Comparison of ENCODE assay signal across 7 cellular contexts in the genomic region with DNA sequence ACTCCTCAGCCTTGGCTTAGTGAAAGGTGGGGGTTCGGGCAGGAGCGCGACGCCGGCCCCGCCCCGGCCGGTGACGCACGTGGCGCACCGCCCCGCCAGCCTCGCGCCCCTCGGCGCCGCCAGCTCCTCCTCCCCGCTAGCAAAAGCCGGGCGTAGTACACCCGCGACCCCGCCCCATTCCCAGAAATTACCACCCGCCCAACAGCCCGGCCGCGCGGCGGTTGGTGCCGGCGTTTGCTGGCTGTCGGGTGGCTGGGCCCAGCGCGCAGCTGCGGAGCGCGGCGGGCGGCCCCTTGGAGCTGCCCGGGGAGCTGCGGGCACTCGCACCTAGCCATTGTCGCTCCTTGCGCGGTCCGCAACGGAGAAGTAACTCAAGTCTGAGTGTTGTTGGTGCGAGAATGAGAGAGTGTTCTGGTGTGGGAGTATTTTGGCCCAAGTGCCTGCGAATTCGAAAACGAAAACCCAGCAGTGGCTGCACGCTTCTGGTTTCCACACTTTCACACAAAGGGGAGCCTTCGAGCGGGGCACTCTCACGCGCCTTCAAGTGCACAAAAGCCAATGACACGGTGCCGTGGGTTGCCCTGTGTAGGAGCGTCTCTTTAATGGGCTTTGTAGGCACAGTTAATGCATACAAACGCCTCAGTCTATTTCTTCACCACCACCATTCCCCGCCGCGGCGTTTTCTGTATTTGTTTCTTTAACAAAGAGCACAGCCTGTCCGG. TPM values are rescaled to one million over a fixed set of nuclear protein-coding genes. Genes with fewer than 3 reads are reported as not detected.
A peak's percentile ranks its signal among the peaks of the same experiment; 100 is the strongest.
DNase-seq lines count a peak whose midpoint lies in the region; ATAC-seq, FAIRE-seq and TF ChIP-seq lines count a peak whose summit lies in the region.

No MANE protein-coding gene starts in this region.

- no peaks in the 10 kb centered on the region for H3K9me3 ChIP-seq in astrocyte (ENCODE audit: insufficient read depth, low read depth, low read length)
- no peaks in the 10 kb centered on the region for H3K9me3 ChIP-seq in hepatocyte (ENCODE audit: low read depth)

- H3K27ac ChIP-seq in astrocyte (ENCODE audit: low read depth, low read length) (peak overlapping the region; percentile 86), hepatocyte (peak overlapping the region; percentile 100)

- H3K9me3 Mint-ChIP-seq in astrocyte (ENCODE audit: unreplicated experiment) = no peaks in the 10 kb centered on the region

- H3K9ac ChIP-seq in astrocyte (ENCODE audit: low read length) = peak overlapping the region; percentile 85

- H2AFZ ChIP-seq in astrocyte (ENCODE audit: low read depth, low read length) (peak overlapping the region; percentile 96), hepatocyte (peak overlapping the region; percentile 92)

- H3K4me3 Mint-ChIP-seq in astrocyte (ENCODE audit: unreplicated experiment) = peak overlapping the region; percentile 85

- H3K27me3 ChIP-seq in astrocyte (ENCODE audit: insufficient read depth, low read length) = no peaks in the 10 kb centered on the region
- no peaks in the 10 kb centered on the region for H3K27me3 ChIP-seq in hepatocyte

- peak; percentile 74 for ATAC-seq in GM18511 (IDR thresholded peaks at IDR 0.05; ENCODE audit: unreplicated experiment)
- ATAC-seq in HG02981 (IDR thresholded peaks at IDR 0.05; ENCODE audit: unreplicated experiment) = peak; percentile 60

- WGBS in hepatocyte (ENCODE audit: low lambda C conversion rate, missing lambda C conversion rate) = under 1% methylated on average over 61 of the region's 66 CpGs

- FAIRE-seq in astrocyte (lab: Jason Lieb, UNC) = no peak

- H3K4me1 ChIP-seq in astrocyte (ENCODE audit: insufficient read depth, low read length) (no peaks in the 10 kb centered on the region), hepatocyte (ENCODE audit: insufficient read depth) (peaks cover 11% of the 10 kb centered on the region)

- H3K4me3 ChIP-seq in astrocyte (ENCODE audit: insufficient read depth, low read depth, low read length) (peak overlapping the region; percentile 74), hepatocyte (peak overlapping the region; percentile 80), retinal pigment epithelial cell (ENCODE audit: low read length) (peak overlapping the region; percentile 78)

- no peaks in the 10 kb centered on the region for H3K4me1 Mint-ChIP-seq in astrocyte (ENCODE audit: low read depth, unreplicated experiment)

- H3K79me2 ChIP-seq in astrocyte (ENCODE audit: insufficient read depth, low read length) (peaks cover 12% of the 10 kb centered on the region), hepatocyte (peaks cover 30% of the 10 kb centered on the region)

- H3K9me2 ChIP-seq in hepatocyte (replicated peaks; ENCODE audit: insufficient read depth) = no peaks in the 10 kb centered on the region

- TF ChIP-seq CTCF in astrocyte (IDR thresholded peaks at IDR 0.05; ENCODE audit: insufficient read depth, low read depth, low read length) = no peak
- TF ChIP-seq CTCF in hepatocyte (IDR thresholded peaks at IDR 0.05; ENCODE audit: poor library complexity) = no peak
- no peak for TF ChIP-seq CTCF in retinal pigment epithelial cell (conservative IDR thresholded peaks at IDR 0.05; ENCODE audit: low read depth, low read length)

- H3K36me3 Mint-ChIP-seq in astrocyte (ENCODE audit: low read depth, unreplicated experiment) = no peaks in the 10 kb centered on the region

- no peaks in the 10 kb centered on the region for H3K36me3 ChIP-seq in astrocyte (ENCODE audit: insufficient read depth, low read length)
- no peaks in the 10 kb centered on the region for H3K36me3 ChIP-seq in hepatocyte (replicated peaks; ENCODE audit: insufficient read depth, low read depth)

- H3K27ac Mint-ChIP-seq in astrocyte (ENCODE audit: unreplicated experiment) = peak overlapping the region; percentile 78

- no peaks in the 10 kb centered on the region for H3K27me3 Mint-ChIP-seq in astrocyte (ENCODE audit: low read depth, unreplicated experiment)

- H3K4me2 ChIP-seq in astrocyte (ENCODE audit: low read length) (peak overlapping the region; percentile 89), hepatocyte (peak overlapping the region; percentile 95)

- no peaks in the 10 kb centered on the region for H4K20me1 ChIP-seq in astrocyte (ENCODE audit: insufficient read depth, low read length)
- peaks cover 19% of the 10 kb centered on the region for H4K20me1 ChIP-seq in hepatocyte (ENCODE audit: insufficient read depth, poor library complexity, severe bottlenecking)

- DNase-seq in NCI-H1930 (lab: John Stamatoyannopoulos, UW) (peak; percentile 87 to 95), T-helper 22 cell (ENCODE audit: low read depth) (peak; percentile 84), astrocyte (ENCODE audit: low read depth) (peak; percentile 87), hepatocyte (ENCODE audit: low spot score) (peak; percentile 98), retinal pigment epithelial cell (ENCODE audit: low read depth) (peak; percentile 82)

RNA-seq across cellular contexts. Expression of gene ELF2, which starts 1.0 kb away (rescaled TPM):
- total RNA-seq in astrocyte (23.6 and 25.1 TPM in 2 replicates), hepatocyte (42.5 and 46.9 TPM in 2 replicates)
- polyA plus RNA-seq in hepatocyte = 23.8 and 33.1 TPM in 2 replicates

Comparison
In these comparisons a context has a peak if more than half of its experiments do, and no peak if none do; other contexts are left out.
1. Peak in every context shown above with its lines: DNase-seq, ATAC-seq, H3K4me3 ChIP-seq and H3K27ac ChIP-seq.